In genomic region chr6:26576929-26577719, GRCh38 we compare ENCODE assay signal across 1 cellular context.
TF ChIP-seq lines count a peak whose summit lies in the region.

No MANE protein-coding gene starts in this region.

TF ChIP-seq in HepG2, 621 proteins besides CTCF, POLR2A, EP300 and RAD21 (continued from another document and continues in another):
- TF ChIP-seq GPN1 (CRISPR knock-in tag; IDR thresholded peaks at IDR 0.05; ENCODE audit: borderline replicate concordance) = no peak
- no peak for TF ChIP-seq SMAD1 (CRISPR knock-in tag; IDR thresholded peaks at IDR 0.05; ENCODE audit: borderline replicate concordance, low read depth)
- TF ChIP-seq ZNF512B (CRISPR knock-in tag; IDR thresholded peaks at IDR 0.05; ENCODE audit: borderline replicate concordance) = no peak
- TF ChIP-seq SOX5 (CRISPR knock-in tag; IDR thresholded peaks at IDR 0.05; ENCODE audit: borderline replicate concordance) = peak; percentile 37; the same call in 1 of the 2 replicates
- no peak for TF ChIP-seq RBFOX2 (IDR thresholded peaks at IDR 0.05; ENCODE audit: low read depth, low read length)
- no peak for TF ChIP-seq SMARCC2 (IDR thresholded peaks at IDR 0.05)
- TF ChIP-seq ZNF558 (CRISPR knock-in tag; IDR thresholded peaks at IDR 0.05; ENCODE audit: borderline replicate concordance) = no peak
- peak; percentile 47; the same call in 1 of the 2 replicates for TF ChIP-seq RXRB (CRISPR knock-in tag; IDR thresholded peaks at IDR 0.05; ENCODE audit: borderline replicate concordance)
- no peak for TF ChIP-seq SSRP1 (CRISPR knock-in tag; IDR thresholded peaks at IDR 0.05)
- no peak for TF ChIP-seq ZBTB3 (CRISPR knock-in tag; IDR thresholded peaks at IDR 0.05; ENCODE audit: borderline replicate concordance, low read depth)
- no peak for TF ChIP-seq REPIN1 (CRISPR knock-in tag; IDR thresholded peaks at IDR 0.05; ENCODE audit: borderline replicate concordance, low read depth)
- TF ChIP-seq TCF12 (IDR thresholded peaks at IDR 0.05) = no peak
- no peak for TF ChIP-seq TCF12 (CRISPR knock-in tag; IDR thresholded peaks at IDR 0.05)
- TF ChIP-seq NFE2L2 (IDR thresholded peaks at IDR 0.05; ENCODE audit: low read length) = no peak
- no peak for TF ChIP-seq AHDC1 (CRISPR knock-in tag; IDR thresholded peaks at IDR 0.05; ENCODE audit: borderline replicate concordance)
- 0 out of 2 replicates have a peak, but pooled peaks have one; percentile 16 for TF ChIP-seq HNF1A (IDR thresholded peaks at IDR 0.05; ENCODE audit: low read depth)
- no peak for TF ChIP-seq HNF1A (CRISPR knock-in tag; IDR thresholded peaks at IDR 0.05; ENCODE audit: borderline replicate concordance)
- TF ChIP-seq ZNF646 (CRISPR knock-in tag; IDR thresholded peaks at IDR 0.05) = no peak
- no peak for TF ChIP-seq ZNF589 (CRISPR knock-in tag; conservative IDR thresholded peaks at IDR 0.05)
- TF ChIP-seq DNMT1 (CRISPR knock-in tag; IDR thresholded peaks at IDR 0.05) = no peak
- TF ChIP-seq FIP1L1 (IDR thresholded peaks at IDR 0.05; ENCODE audit: borderline replicate concordance, insufficient read depth, low read depth, low read length) = no peak
- TF ChIP-seq SPEN (CRISPR knock-in tag; IDR thresholded peaks at IDR 0.05; ENCODE audit: low read depth) = 0 out of 2 replicates have a peak, but pooled peaks have one; percentile 13
- no peak for TF ChIP-seq ZSCAN22 (CRISPR knock-in tag; IDR thresholded peaks at IDR 0.05)
- TF ChIP-seq THRA (CRISPR knock-in tag; IDR thresholded peaks at IDR 0.05; ENCODE audit: borderline replicate concordance) = peak; percentile 13; the same call in 1 of the 2 replicates
- TF ChIP-seq ZBTB33 (CRISPR knock-in tag; IDR thresholded peaks at IDR 0.05) = no peak
- peak; percentile 77; the same call in 1 of the 2 replicates for TF ChIP-seq ZKSCAN8 (CRISPR knock-in tag; IDR thresholded peaks at IDR 0.05; ENCODE audit: borderline replicate concordance)
- TF ChIP-seq ZNF124 (CRISPR knock-in tag; IDR thresholded peaks at IDR 0.05) = no peak
- peak; percentile 60 for TF ChIP-seq THAP11 (CRISPR knock-in tag; IDR thresholded peaks at IDR 0.05)
- no peak for TF ChIP-seq ARID3A (IDR thresholded peaks at IDR 0.05; ENCODE audit: low read depth, low read length)
